ENCODE assay signal across 10 cellular contexts in the genomic region with DNA sequence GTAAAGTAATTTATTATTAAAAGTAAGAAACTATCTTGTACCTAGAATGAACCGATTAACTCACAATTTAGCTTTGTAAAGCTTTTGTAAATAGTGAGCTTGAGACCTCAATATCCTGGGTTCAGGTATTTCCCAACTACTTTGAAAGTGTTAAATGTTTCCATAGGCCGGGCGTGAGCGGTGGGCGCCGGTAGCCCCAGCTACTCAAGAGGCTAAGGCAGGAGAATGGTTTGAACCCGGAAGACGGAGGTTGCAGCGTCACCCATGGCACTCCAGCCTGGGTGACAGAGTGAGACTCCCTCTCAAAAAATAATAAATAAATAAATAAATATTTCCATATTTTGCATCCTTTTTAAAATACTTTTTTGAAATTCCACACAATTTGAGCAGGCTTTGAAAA. TPM values are rescaled to one million over a fixed set of nuclear protein-coding genes. Genes with fewer than 3 reads are reported as not detected.
A peak's percentile ranks its signal among the peaks of the same experiment; 100 is the strongest.
DNase-seq lines count a peak whose midpoint lies in the region; ATAC-seq, FAIRE-seq and TF ChIP-seq lines count a peak whose summit lies in the region.
"Had no signal": no experiment of that assay in that cellular context is flagged by ENCODE, and none has a peak within 500 bp of the region (broad histone marks: within the 10 kb centered on the region; RNA-seq: fewer than 3 reads in every experiment).

No MANE protein-coding gene starts in this region.

- H3K4me3 ChIP-seq in KMS-11 (IDR thresholded peaks at IDR 0.05; ENCODE audit: insufficient read depth, low read depth, low read length) (no peak overlapping the region), endothelial cell of umbilical vein (replicated peaks in 1 of 3; ENCODE audit: insufficient read depth in 1 of 3, low read depth in 1 of 3, low read length in 3 of 3) (peak overlapping the region in 1 of 3 experiments; percentile 67), prostate gland (no peak overlapping the region)

- POLR2A ChIA-PET in CD4-positive, alpha-beta T cell (lab: Charles Lee): interaction anchor here (0.5 to 4.5 kb wide), 8 partner anchors 52 to 224 kb away, joined by 3 to 35 read pairs (median 3); no protein-coding TSS in a partner anchor
- POLR2A ChIA-PET in endothelial cell of umbilical vein (lab: Charles Lee): no interaction called here

- H3K4me2 ChIP-seq in KMS-11 (peak overlapping the region; percentile 97), endothelial cell of umbilical vein (ENCODE audit: insufficient read depth, low read length) (peak overlapping the region; percentile 73)

- CTCF ChIA-PET in CD4-positive, alpha-beta T cell (lab: Charles Lee): interaction anchor here (0.9 to 1.3 kb wide), 4 partner anchors 32 to 187 kb away, joined by 3 to 6 read pairs (median 4); no protein-coding TSS in a partner anchor
- CTCF ChIA-PET in endothelial cell of umbilical vein (lab: Charles Lee): interaction anchor here (0.8 to 4.7 kb wide), 9 partner anchors 12 to 146 kb away, joined by 3 to 50 read pairs (median 3); no protein-coding TSS in a partner anchor

- H3K27ac ChIP-seq in CD4-positive, alpha-beta T cell (ENCODE audit: low read depth, low read length): no peak overlapping the region
- H3K27ac ChIP-seq in KMS-11 (no peak overlapping the region), endothelial cell of umbilical vein (ENCODE audit: insufficient read depth, low read depth, low read length) (no peak overlapping the region), prostate gland (peak overlapping the region; percentile 94 to 97)

- no peaks in the 10 kb centered on the region for H3K9me1 ChIP-seq in endothelial cell of umbilical vein (replicated peaks; ENCODE audit: control insufficient read depth, extremely low read depth, insufficient read depth, low read length)

- H3K9me3 ChIP-seq in CD4-positive, alpha-beta T cell (ENCODE audit: control insufficient read depth, low read length): no peaks in the 10 kb centered on the region
- H3K9me3 ChIP-seq in endothelial cell of umbilical vein (replicated peaks; ENCODE audit: control insufficient read depth, insufficient read depth, low read length): no peaks in the 10 kb centered on the region
- no peaks in the 10 kb centered on the region for H3K9me3 ChIP-seq in prostate gland

- peaks cover 37% of the 10 kb centered on the region for H3K4me1 Mint-ChIP-seq in CD4-positive, alpha-beta T cell (ENCODE audit: low read depth)

- H3K9ac ChIP-seq in KMS-11 (no peak overlapping the region; the same call in 1 of the 2 replicates), endothelial cell of umbilical vein (replicated peaks; ENCODE audit: extremely low read depth, insufficient read depth, low read length) (no peak overlapping the region)

- H3K27me3 ChIP-seq in CD4-positive, alpha-beta T cell (ENCODE audit: control insufficient read depth, insufficient read depth, low read length): no peaks in the 10 kb centered on the region
- H3K27me3 ChIP-seq in KMS-11 (ENCODE audit: insufficient read depth, low read depth) (no peaks in the 10 kb centered on the region), endothelial cell of umbilical vein (ENCODE audit: control insufficient read depth in 2 of 2, insufficient read depth in 2 of 2, low read length in 2 of 2) (peaks cover 7 to 15% of the 10 kb centered on the region in 2 experiments), prostate gland (replicated peaks; ENCODE audit: insufficient read depth) (no peaks in the 10 kb centered on the region)

- peak overlapping the region; percentile 84; the same call in 1 of the 2 replicates for H2AFZ ChIP-seq in KMS-11 (ENCODE audit: low read depth)
- H2AFZ ChIP-seq in endothelial cell of umbilical vein (ENCODE audit: low read depth, low read length): no peak overlapping the region

- H3K79me2 ChIP-seq in KMS-11 (ENCODE audit: insufficient read depth, low read depth): peaks cover 19% of the 10 kb centered on the region; the same call in 1 of the 2 replicates
- peaks cover 18% of the 10 kb centered on the region for H3K79me2 ChIP-seq in endothelial cell of umbilical vein (ENCODE audit: control insufficient read depth, insufficient read depth, low read length)

- H3K36me3 ChIP-seq in KMS-11 (ENCODE audit: insufficient read depth): no peaks in the 10 kb centered on the region
- no peaks in the 10 kb centered on the region for H3K36me3 ChIP-seq in endothelial cell of umbilical vein (ENCODE audit: control insufficient read depth in 2 of 2, extremely low read depth in 1 of 2, insufficient read depth in 2 of 2, low read length in 2 of 2)
- H3K36me3 ChIP-seq in prostate gland: no peaks in the 10 kb centered on the region

- H3K9me3 Mint-ChIP-seq in CD4-positive, alpha-beta T cell: no peaks in the 10 kb centered on the region
- H3K9me3 Mint-ChIP-seq: stimulated activated naive B cell treated with anti-CD40 and anti-IgM and Interleukin-4, amounts not matched to agents 10 μg/mL and 1 μg/mL and 100 μg/mL, for 72 hours had no signal

- TF ChIP-seq POLR2A in endothelial cell of umbilical vein (IDR thresholded peaks at IDR 0.05; ENCODE audit: low read depth, low read length) (no peak), prostate gland (IDR thresholded peaks at IDR 0.05) (no peak)

- DNase-seq in CD4-positive, alpha-beta T cell: no peak
- no peak for DNase-seq in endothelial cell of umbilical vein (ENCODE audit: low read depth, low spot score)
- DNase-seq in prostate gland (ENCODE audit: low spot score): no peak
- no peak for DNase-seq in NCI-H526 treated with DMSO at 0.1 percent for 48 hours (lab: John Stamatoyannopoulos, UW)
- DNase-seq in NCI-H187 treated with DMSO at 0.1 percent for 48 hours (lab: John Stamatoyannopoulos, UW): no peak
- DNase-seq: NK-92 treated with Interleukin-12 subunit alpha and Interleukin-12 subunit beta, amount 100 ng/mL, for 24 hours had no signal

- peak overlapping the region; percentile 92 for H3K4me3 Mint-ChIP-seq in CD4-positive, alpha-beta T cell

- dilution Hi-C loops in endothelial cell of umbilical vein (cut with MboI; ENCODE audit: extremely low pct_ligation_motif_present, low sequenced_read_pairs): no loop called here

- H3K4me1 ChIP-seq in KMS-11 (ENCODE audit: low read depth, poor library complexity, severe bottlenecking): peaks cover 22% of the 10 kb centered on the region
- peaks cover 20% of the 10 kb centered on the region for H3K4me1 ChIP-seq in endothelial cell of umbilical vein (ENCODE audit: control insufficient read depth, extremely low read depth, insufficient read depth, low read length)
- no peaks in the 10 kb centered on the region for H3K4me1 ChIP-seq in prostate gland (replicated peaks)

- no peak for FAIRE-seq in endothelial cell of umbilical vein (lab: Jason Lieb, UNC)

- peak overlapping the region; percentile 87 for H3K27ac Mint-ChIP-seq in CD4-positive, alpha-beta T cell

- ATAC-seq in CD4-positive, alpha-beta T cell (ENCODE audit: poor library complexity): no peak
- ATAC-seq in GM18520 (IDR thresholded peaks at IDR 0.05; ENCODE audit: unreplicated experiment): no peak
- no peak for ATAC-seq in HG03378 (IDR thresholded peaks at IDR 0.05; ENCODE audit: unreplicated experiment)

- H3K36me3 Mint-ChIP-seq in CD4-positive, alpha-beta T cell (ENCODE audit: low read depth): peaks cover 8% of the 10 kb centered on the region
- H3K36me3 Mint-ChIP-seq: stimulated activated naive B cell treated with anti-CD40 and anti-IgM and Interleukin-4, amounts not matched to agents 10 μg/mL and 1 μg/mL and 100 μg/mL, for 72 hours had no signal

- 92% methylated on average over 9 of the region's 9 CpGs for WGBS in prostate gland

- no peak for TF ChIP-seq CTCF in CD4-positive, alpha-beta T cell (IDR thresholded peaks at IDR 0.05)
- TF ChIP-seq CTCF in KMS-11 (conservative IDR thresholded peaks at IDR 0.05; ENCODE audit: low read depth, low read length) (no peak), endothelial cell of umbilical vein (IDR thresholded peaks at IDR 0.05; ENCODE audit: extremely low read depth in 1 of 2, insufficient read depth in 1 of 2, low read depth in 1 of 2, low read length in 2 of 2) (no peak), prostate gland (IDR thresholded peaks at IDR 0.05) (no peak)

- no TSS peak for BruUV-seq in endothelial cell of umbilical vein (replicated peaks; lab: Mats Ljungman, UMichigan)

- no peaks in the 10 kb centered on the region for H3K27me3 Mint-ChIP-seq in CD4-positive, alpha-beta T cell

- intact Hi-C loops in CD4-positive, alpha-beta T cell (cut with DNase I, micrococcal nuclease): loop anchor here (2.0 to 5.0 kb wide), 5 partner anchors 129 to 291 kb away; a partner anchor contains a TSS
- intact Hi-C loops in endothelial cell of umbilical vein (cut with micrococcal nuclease): loop anchor here (5.0 kb wide), 1 partner anchor 51 kb away; no protein-coding TSS in a partner anchor
- intact Hi-C loops in prostate gland (cut with DNase I): loop anchor here (2.0 to 10.0 kb wide), 4 partner anchors 126 to 188 kb away; no protein-coding TSS in a partner anchor

- no peaks in the 10 kb centered on the region for H4K20me1 ChIP-seq in KMS-11 (ENCODE audit: insufficient read depth)
- no peaks in the 10 kb centered on the region for H4K20me1 ChIP-seq in endothelial cell of umbilical vein (replicated peaks; ENCODE audit: control insufficient read depth, extremely low read depth, insufficient read depth, low read length)

TF ChIP-seq in endothelial cell of umbilical vein, 7 proteins besides CTCF, POLR2A, EP300 and RAD21 (continues in another document):
- TF ChIP-seq, protein P1, sequence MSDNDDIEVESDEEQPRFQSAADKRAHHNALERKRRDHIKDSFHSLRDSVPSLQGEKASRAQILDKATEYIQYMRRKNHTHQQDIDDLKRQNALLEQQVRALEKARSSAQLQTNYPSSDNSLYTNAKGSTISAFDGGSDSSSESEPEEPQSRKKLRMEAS (IDR thresholded peaks at IDR 0.05; ENCODE audit: insufficient read depth, insufficient read length): no peak
- TF ChIP-seq POLR2AphosphoS5 (IDR thresholded peaks at IDR 0.05; ENCODE audit: insufficient read depth, low read depth, low read length): no peak
- no peak for TF ChIP-seq MYC (IDR thresholded peaks at IDR 0.05; ENCODE audit: low read depth, low read length)
- TF ChIP-seq FOS (IDR thresholded peaks at IDR 0.05; ENCODE audit: borderline replicate concordance, insufficient read depth, low read length): no peak
- no peak for TF ChIP-seq EZH2 (IDR thresholded peaks at IDR 0.05; ENCODE audit: borderline replicate concordance, low read depth, low read length, severe bottlenecking)
- TF ChIP-seq GATA2 (IDR thresholded peaks at IDR 0.05; ENCODE audit: insufficient read depth, insufficient read length, low read depth, low read length): no peak

RNA-seq across cellular contexts. Expression of a gene that starts 1.5 kb away (rescaled TPM):
- total RNA-seq in CD4-positive, alpha-beta T cell: 10 to 100 TPM; 69.5 to 72.3 TPM
- total RNA-seq in endothelial cell of umbilical vein (31.4 and 39.5 TPM in 2 replicates), prostate gland (100 to 1,000 TPM in 1 of 2 donors, 10 to 100 TPM in 1; 76.5 to 106 TPM)
- 12.7 and 14.1 TPM in 2 replicates for polyA plus RNA-seq in endothelial cell of umbilical vein
- 18.3 and 19.1 TPM in 2 replicates for polyA plus RNA-seq in endothelial cell of umbilical vein (2011; cell fraction: cytosol; rRNA removed)
- 15.1 and 16.2 TPM in 2 replicates for polyA plus RNA-seq in endothelial cell of umbilical vein (2011; cell fraction: nucleus; rRNA removed)
- 22.1 and 25.3 TPM in 2 replicates for polyA plus RNA-seq in endothelial cell of umbilical vein (2012)
- 19.3 and 22.4 TPM in 2 replicates for polyA minus RNA-seq in endothelial cell of umbilical vein
- 86.6 TPM for polyA minus RNA-seq in endothelial cell of umbilical vein (2011; cell fraction: cytosol; rRNA and poly(A)+ RNA removed)
- polyA minus RNA-seq in endothelial cell of umbilical vein (2011; cell fraction: nucleus; rRNA and poly(A)+ RNA removed): 22.7 and 24.1 TPM in 2 replicates

Comparison
In these comparisons a context has a peak if more than half of its experiments do, and no peak if none do; other contexts are left out.
1. H3K27ac ChIP-seq: peak in prostate gland (2 of 2); none in CD4-positive, alpha-beta T cell (single experiment), KMS-11 (single experiment) and endothelial cell of umbilical vein (single experiment).